In the genomic region with DNA sequence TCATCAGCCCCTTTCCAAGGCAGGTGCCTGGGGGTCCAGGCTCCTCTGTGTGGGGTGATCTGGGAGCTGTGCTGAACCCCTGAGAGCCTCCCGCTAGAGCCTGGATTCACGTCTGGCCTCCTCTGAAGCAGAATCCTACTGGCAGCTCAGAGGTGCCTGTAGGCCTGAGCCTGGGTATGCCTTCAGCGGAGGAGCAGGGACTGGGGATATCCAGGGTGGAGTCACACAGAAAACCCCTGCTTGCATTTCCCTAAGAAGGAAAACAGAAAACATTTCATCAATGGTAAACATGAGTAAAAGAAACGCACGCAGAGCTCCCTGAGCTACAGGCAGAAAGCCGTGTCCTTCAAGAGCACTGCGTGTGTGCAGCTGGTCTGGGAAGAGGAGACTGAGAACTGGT, we compare ENCODE assay signal across 18 cellular contexts. TPM values are rescaled to one million over a fixed set of nuclear protein-coding genes. Genes with fewer than 3 reads are reported as not detected.
"Had no signal": no experiment of that assay in that cellular context is flagged by ENCODE, and none has a peak within 500 bp of the region (broad histone marks: within the 10 kb centered on the region; RNA-seq: fewer than 3 reads in every experiment).

No MANE protein-coding gene starts in this region.

RNA-seq across cellular contexts. Expression of a gene that starts 57.0 kb away (rescaled TPM):
- total RNA-seq: activated CD4-positive, alpha-beta memory T cell treated with anti-CD3 and anti-CD28 coated beads, Interleukin-2, amount 10 ng/mL, durations not matched to agents 7 days and 5 days; activated CD4-positive, alpha-beta T cell treated with anti-CD3 and anti-CD28 coated beads for 36 hours; activated CD4-positive, alpha-beta T cell treated with anti-CD3 and anti-CD28 coated beads, Interleukin-2, amount 10 ng/mL, durations not matched to agents 7 days and 5 days; activated CD8-positive, alpha-beta memory T cell treated with anti-CD3 and anti-CD28 coated beads, Interleukin-2, amount 10 ng/mL, durations not matched to agents 7 days and 5 days; activated CD8-positive, alpha-beta T cell treated with anti-CD3 and anti-CD28 coated beads, Interleukin-2, amount 10 ng/mL, durations not matched to agents 7 days and 5 days; activated naive CD4-positive, alpha-beta T cell treated with anti-CD3 and anti-CD28 coated beads for 36 hours; activated naive CD4-positive, alpha-beta T cell treated with anti-CD3 and anti-CD28 coated beads, Interleukin-2, amount 50 U/mL, for 72 hours; activated naive CD8-positive, alpha-beta T cell treated with anti-CD3 and anti-CD28 coated beads for 36 hours; adrenal gland; aorta; astrocyte; body of pancreas; breast epithelium; T-cell; T-helper 1 cell treated with Interleukin-12 subunit alpha and Interleukin-12 subunit beta and Interleukin-4 antibody, amounts not matched to agents 30 ng/mL and 1 ng/mL, for 36 hours; T-helper 17 cell; T-helper 2 cell treated with Interferon-gamma antibody and Interleukin-4, amounts not matched to agents 100 ng/mL and 5 ng/mL, for 36 hours; WTC11 had no signal
- polyA plus RNA-seq: adrenal gland, aorta had no signal
